Comparison of ENCODE assay signal across 10 cellular contexts in genomic region chr10:45417746-45418145, GRCh38. TPM values are rescaled to one million over a fixed set of nuclear protein-coding genes. Genes with fewer than 3 reads are reported as not detected.
DNase-seq lines count a peak whose midpoint lies in the region; ATAC-seq and TF ChIP-seq lines count a peak whose summit lies in the region.
"Had no signal": no experiment of that assay in that cellular context is flagged by ENCODE, and none has a peak within 500 bp of the region (broad histone marks: within the 10 kb centered on the region; RNA-seq: fewer than 3 reads in every experiment).

No MANE protein-coding gene starts in this region.

- peaks cover 5% of the 10 kb centered on the region for H3K9me3 Mint-ChIP-seq in activated naive CD4-positive, alpha-beta T cell treated with anti-CD3 and anti-CD28 coated beads, Interleukin-2, amount 10 ng/mL, durations not matched to agents 7 days and 5 days
- H3K9me3 Mint-ChIP-seq in stimulated activated effector memory CD8-positive, alpha-beta T cell treated with anti-CD3 and anti-CD28 coated beads, Interleukin-12 subunit alpha, Interleukin-12 subunit beta, amount 100 ng/mL, for 72 hours = no peaks in the 10 kb centered on the region

- no peak for TF ChIP-seq EP300 in esophagus muscularis mucosa (IDR thresholded peaks at IDR 0.05)

- TF ChIP-seq POLR2A in esophagus muscularis mucosa (IDR thresholded peaks at IDR 0.05; ENCODE audit: low read depth) = no peak

- no peaks in the 10 kb centered on the region for H3K9me3 ChIP-seq in esophagus muscularis mucosa

- H3K79me2 ChIP-seq in KMS-11 (ENCODE audit: insufficient read depth, low read depth) = no peaks in the 10 kb centered on the region

- H3K4me3 ChIP-seq in KMS-11 (IDR thresholded peaks at IDR 0.05; ENCODE audit: insufficient read depth, low read depth, low read length) (no peak overlapping the region), esophagus muscularis mucosa (no peak overlapping the region)

- WGBS in esophagus muscularis mucosa = 85% methylated on average over 5 of the region's 6 CpGs

- H3K4me2 ChIP-seq in KMS-11 = peak overlapping the region; percentile 94; the same call in 1 of the 2 replicates

- no peak overlapping the region for H2AFZ ChIP-seq in KMS-11 (ENCODE audit: low read depth)

- H3K27ac ChIP-seq in KMS-11 (no peak overlapping the region), esophagus muscularis mucosa (replicated peaks in 1 of 4) (peak overlapping the region; percentile 83 to 92 (median 88))

- H3K4me1 ChIP-seq in KMS-11 (ENCODE audit: low read depth, poor library complexity, severe bottlenecking) (peaks cover 40% of the 10 kb centered on the region), esophagus muscularis mucosa (peaks cover 32 to 46% (median 38%) of the 10 kb centered on the region in 4 donors)

- H4K20me1 ChIP-seq in KMS-11 (ENCODE audit: insufficient read depth) = no peaks in the 10 kb centered on the region

- H3K27me3 Mint-ChIP-seq in activated naive CD4-positive, alpha-beta T cell treated with anti-CD3 and anti-CD28 coated beads, Interleukin-2, amount 10 ng/mL, durations not matched to agents 7 days and 5 days = peaks cover 16% of the 10 kb centered on the region

- DNase-seq in activated naive CD4-positive, alpha-beta T cell treated with anti-CD3 and anti-CD28 coated beads, Interleukin-2, amount 10 ng/mL, durations not matched to agents 7 days and 5 days = no peak
- DNase-seq in activated naive CD4-positive, alpha-beta T cell (lab: John Stamatoyannopoulos, UW) = no peak
- DNase-seq in esophagus muscularis mucosa (ENCODE audit: extremely low spot score) (no peak), GM19240 (ENCODE audit: insufficient read length, low spot score) (no peak)
- DNase-seq in stimulated activated effector memory CD8-positive, alpha-beta T cell treated with anti-CD3 and anti-CD28 coated beads, Interleukin-12 subunit alpha, Interleukin-12 subunit beta, amount 100 ng/mL, for 72 hours (ENCODE audit: low spot score in 2 of 2) = no peak
- DNase-seq in stimulated activated CD4-positive, alpha-beta T cell treated with anti-CD3 and anti-CD28 coated beads, Interleukin-4, amount 100 ng/mL, for 4 hours = no peak
- no peak for DNase-seq in stimulated activated CD4-positive, alpha-beta T cell treated with anti-CD3 and anti-CD28 coated beads, Interleukin-12 subunit alpha, Interleukin-12 subunit beta, amount 100 ng/mL, for 4 hours
- DNase-seq: activated CD8-positive, alpha-beta memory T cell treated with anti-CD3 and anti-CD28 coated beads, Interleukin-2, amount 50 U/mL, for 48 hours; SIG-M5 had no signal

- peaks cover 62% of the 10 kb centered on the region for H3K4me1 Mint-ChIP-seq in activated naive CD4-positive, alpha-beta T cell treated with anti-CD3 and anti-CD28 coated beads, Interleukin-2, amount 10 ng/mL, durations not matched to agents 7 days and 5 days
- H3K4me1 Mint-ChIP-seq in stimulated activated effector memory CD8-positive, alpha-beta T cell treated with anti-CD3 and anti-CD28 coated beads, Interleukin-12 subunit alpha, Interleukin-12 subunit beta, amount 100 ng/mL, for 72 hours = peaks cover 51% of the 10 kb centered on the region

- peaks cover 28% of the 10 kb centered on the region for H3K36me3 Mint-ChIP-seq in activated naive CD4-positive, alpha-beta T cell treated with anti-CD3 and anti-CD28 coated beads, Interleukin-2, amount 10 ng/mL, durations not matched to agents 7 days and 5 days
- peaks cover 8% of the 10 kb centered on the region for H3K36me3 Mint-ChIP-seq in stimulated activated effector memory CD8-positive, alpha-beta T cell treated with anti-CD3 and anti-CD28 coated beads, Interleukin-12 subunit alpha, Interleukin-12 subunit beta, amount 100 ng/mL, for 72 hours

- H3K4me3 Mint-ChIP-seq in activated naive CD4-positive, alpha-beta T cell treated with anti-CD3 and anti-CD28 coated beads, Interleukin-2, amount 10 ng/mL, durations not matched to agents 7 days and 5 days = peak overlapping the region; percentile 71
- H3K4me3 Mint-ChIP-seq in stimulated activated effector memory CD8-positive, alpha-beta T cell treated with anti-CD3 and anti-CD28 coated beads, Interleukin-12 subunit alpha, Interleukin-12 subunit beta, amount 100 ng/mL, for 72 hours = peak overlapping the region; percentile 96

- H3K36me3 ChIP-seq in KMS-11 (ENCODE audit: insufficient read depth) (no peaks in the 10 kb centered on the region), esophagus muscularis mucosa (no peaks in the 10 kb centered on the region)

- no peak overlapping the region for H3K9ac ChIP-seq in KMS-11

- ATAC-seq in stimulated activated effector memory CD8-positive, alpha-beta T cell treated with anti-CD3 and anti-CD28 coated beads, Interleukin-12 subunit alpha, Interleukin-12 subunit beta, amount 100 ng/mL, for 72 hours = no peak

- H3K27ac Mint-ChIP-seq in activated naive CD4-positive, alpha-beta T cell treated with anti-CD3 and anti-CD28 coated beads, Interleukin-2, amount 10 ng/mL, durations not matched to agents 7 days and 5 days = peak overlapping the region; percentile 100
- H3K27ac Mint-ChIP-seq in stimulated activated effector memory CD8-positive, alpha-beta T cell treated with anti-CD3 and anti-CD28 coated beads, Interleukin-12 subunit alpha, Interleukin-12 subunit beta, amount 100 ng/mL, for 72 hours = no peak overlapping the region

- intact Hi-C loops in esophagus muscularis mucosa (cut with DNase I) = no loop called here

- H3K27me3 ChIP-seq in KMS-11 (ENCODE audit: insufficient read depth, low read depth) (no peaks in the 10 kb centered on the region), esophagus muscularis mucosa (peaks cover 0 to 5% (median 0%) of the 10 kb centered on the region in 4 donors)

- no peak for TF ChIP-seq CTCF in KMS-11 (conservative IDR thresholded peaks at IDR 0.05; ENCODE audit: low read depth, low read length)
- no peak for TF ChIP-seq CTCF in esophagus muscularis mucosa (IDR thresholded peaks at IDR 0.05)

- CTCF ChIA-PET in activated naive CD4-positive, alpha-beta T cell treated with anti-CD3 and anti-CD28 coated beads, Interleukin-2, amount 10 ng/mL, durations not matched to agents 7 days and 5 days (lab: Charles Lee) = no interaction called here

RNA-seq across cellular contexts. Expression of gene ALOX5, which starts 43.7 kb away (rescaled TPM):
- 10 to 100 TPM; 14.2 to 48.5 (median 21.2) TPM for total RNA-seq in esophagus muscularis mucosa
